8 cellular contexts compared by ENCODE assay signal in the genomic region with DNA sequence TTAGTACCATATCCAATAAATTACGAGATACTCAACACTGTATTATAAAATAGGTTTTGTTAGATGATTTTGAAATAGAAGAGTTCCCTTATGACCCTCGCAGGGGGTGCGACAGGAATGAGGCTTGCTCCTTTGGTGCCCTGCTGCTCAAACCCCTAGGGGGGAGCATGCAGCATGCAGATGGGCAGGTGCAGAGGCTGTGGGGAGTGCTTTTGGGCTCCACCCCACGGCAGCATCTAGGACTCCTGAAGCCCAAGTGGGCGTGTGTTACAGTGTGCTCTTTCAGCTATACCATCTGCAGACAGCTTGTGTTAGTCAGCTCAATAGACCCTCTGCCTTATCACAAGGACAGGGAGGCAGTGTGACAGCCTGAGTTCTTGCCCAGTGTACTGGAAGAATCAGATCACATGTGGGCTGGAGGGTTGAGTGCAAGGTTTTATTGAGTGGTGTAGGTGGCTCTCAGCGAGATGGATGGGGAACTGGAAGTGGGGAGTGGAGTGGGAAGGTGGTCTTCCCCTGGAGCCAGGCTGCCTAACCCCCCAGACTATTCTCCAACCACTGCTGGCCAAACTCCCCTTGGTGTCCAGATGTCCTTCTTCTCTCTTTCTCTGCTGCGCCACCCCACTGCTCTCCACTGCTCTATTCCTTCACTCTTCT. TPM values are rescaled to one million over a fixed set of nuclear protein-coding genes. Genes with fewer than 3 reads are reported as not detected.
A peak's percentile ranks its signal among the peaks of the same experiment; 100 is the strongest.
DNase-seq lines count a peak whose midpoint lies in the region; ATAC-seq and TF ChIP-seq lines count a peak whose summit lies in the region.

No MANE protein-coding gene starts in this region.

- H3K4me3 ChIP-seq in OCI-LY3 (ENCODE audit: low read length): peak overlapping the region; percentile 46
- H3K4me3 ChIP-seq in hepatocyte: no peak overlapping the region
- no peak overlapping the region for H3K4me3 ChIP-seq in GM23248

- H3F3A ChIP-seq in GM23248 (ENCODE audit: insufficient read depth): peaks cover 8% of the 10 kb centered on the region; the same call in 1 of the 2 replicates

- peaks cover 4% of the 10 kb centered on the region for H3K27me3 Mint-ChIP-seq in memory B cell

- no peaks in the 10 kb centered on the region for H3K9me3 Mint-ChIP-seq in memory B cell

- H3K9ac ChIP-seq in OCI-LY3 (ENCODE audit: low read length) (0 out of 2 replicates have a peak overlapping the region, but pooled peaks have one; percentile 16), GM23248 (no peak overlapping the region)

- H3K27ac ChIP-seq in OCI-LY3 (ENCODE audit: low read length) (peak overlapping the region; percentile 50), hepatocyte (no peak overlapping the region), GM23248 (no peak overlapping the region)

- no peaks in the 10 kb centered on the region for H3K36me3 Mint-ChIP-seq in memory B cell

- H3K4me2 ChIP-seq in OCI-LY3 (ENCODE audit: low read length) (peak overlapping the region; percentile 81), hepatocyte (no peak overlapping the region), GM23248 (ENCODE audit: unreplicated experiment) (no peak overlapping the region)

- H3K27me3 ChIP-seq in OCI-LY3 (ENCODE audit: low read depth, low read length) (no peaks in the 10 kb centered on the region), hepatocyte (no peaks in the 10 kb centered on the region), GM23248 (replicated peaks; ENCODE audit: insufficient read depth) (no peaks in the 10 kb centered on the region)

- peak; percentile 52 for TF ChIP-seq CTCF in GM12872 (IDR thresholded peaks at IDR 0.05; ENCODE audit: insufficient read depth, low read depth, low read length)
- peak; percentile 76 for TF ChIP-seq CTCF in OCI-LY3 (IDR thresholded peaks at IDR 0.05; ENCODE audit: low read depth, low read length)
- TF ChIP-seq CTCF in hepatocyte (IDR thresholded peaks at IDR 0.05; ENCODE audit: poor library complexity): no peak

- 72% methylated on average over 7 of the region's 7 CpGs for WGBS in hepatocyte (ENCODE audit: low lambda C conversion rate, missing lambda C conversion rate)
- 50 to 61% methylated on average over 7 of the region's 7 CpGs for WGBS in GM23248 (ENCODE audit: low coverage in 1 of 2, low lambda C conversion rate in 2 of 2, missing lambda C conversion rate in 2 of 2), 2 experiments

- H2AFZ ChIP-seq in OCI-LY3 (ENCODE audit: low read depth, low read length) (peak overlapping the region; percentile 73; the same call in 1 of the 2 replicates), hepatocyte (no peak overlapping the region), GM23248 (no peak overlapping the region)

- H4K20me1 ChIP-seq in OCI-LY3 (ENCODE audit: insufficient read depth, low read length) (no peaks in the 10 kb centered on the region), hepatocyte (ENCODE audit: insufficient read depth, poor library complexity, severe bottlenecking) (no peaks in the 10 kb centered on the region), GM23248 (ENCODE audit: insufficient read depth) (no peaks in the 10 kb centered on the region)

- peak overlapping the region; percentile 28 for H3K27ac Mint-ChIP-seq in memory B cell

- in situ Hi-C loops in GM23248 (cut with MboI): no loop called here

- H3K9me2 ChIP-seq in hepatocyte (replicated peaks; ENCODE audit: insufficient read depth) (no peaks in the 10 kb centered on the region), GM23248 (ENCODE audit: insufficient read depth) (no peaks in the 10 kb centered on the region)

- H3K9me3 ChIP-seq in OCI-LY3 (ENCODE audit: insufficient read depth, low read length) (no peaks in the 10 kb centered on the region), hepatocyte (ENCODE audit: low read depth) (no peaks in the 10 kb centered on the region), GM23248 (ENCODE audit: low read depth) (no peaks in the 10 kb centered on the region)

- ATAC-seq in GM19468 (IDR thresholded peaks at IDR 0.05; ENCODE audit: extremely low read depth, unreplicated experiment) (peak; percentile 54), memory B cell (ENCODE audit: low read depth) (peak; percentile 48), HG02571 (IDR thresholded peaks at IDR 0.05; ENCODE audit: unreplicated experiment) (no peak)

- DNase-seq in memory B cell (ENCODE audit: low spot score in 2 of 2) (no peak), hepatocyte (ENCODE audit: low spot score) (no peak), amniotic stem cell (lab: John Stamatoyannopoulos, UW) (no peak), GM23248 (no peak)

- H3K4me1 ChIP-seq in OCI-LY3 (ENCODE audit: low read length) (peaks cover 25% of the 10 kb centered on the region), hepatocyte (ENCODE audit: insufficient read depth) (no peaks in the 10 kb centered on the region), GM23248 (ENCODE audit: insufficient read depth) (peaks cover 14% of the 10 kb centered on the region)

- peaks cover 3% of the 10 kb centered on the region for H3K4me1 Mint-ChIP-seq in memory B cell

- H3K79me2 ChIP-seq in OCI-LY3 (ENCODE audit: low read length): no peaks in the 10 kb centered on the region
- H3K79me2 ChIP-seq in hepatocyte: no peaks in the 10 kb centered on the region
- H3K79me2 ChIP-seq in GM23248 (ENCODE audit: insufficient read depth): no peaks in the 10 kb centered on the region

- H3K36me3 ChIP-seq in OCI-LY3 (replicated peaks; ENCODE audit: low read depth, low read length) (no peaks in the 10 kb centered on the region), hepatocyte (replicated peaks; ENCODE audit: insufficient read depth, low read depth) (no peaks in the 10 kb centered on the region), GM23248 (ENCODE audit: low read depth) (no peaks in the 10 kb centered on the region)

- no peak overlapping the region for H3K4me3 Mint-ChIP-seq in memory B cell

RNA-seq across cellular contexts. Expression of a gene that starts 3.1 kb away (rescaled TPM):
- total RNA-seq in hepatocyte: 1.8 and 2.4 TPM in 2 replicates
- polyA plus RNA-seq in hepatocyte: 0.13 and 0.30 TPM in 2 replicates
- not detected in 2 replicates for total RNA-seq in GM23248 (2014; rRNA removed; shearing (Covaris generic))
- polyA plus RNA-seq in GM23248 (2016; fragmentation: Nextera tagmentation; extraction: Ambion mirVana): not detected in 2 replicates

RNA-seq across cellular contexts. Expression of a gene that starts 54.0 kb away (rescaled TPM):
- 0.80 and 1.4 TPM in 2 replicates for total RNA-seq in hepatocyte
- polyA plus RNA-seq in hepatocyte (0.08 and 0.51 TPM in 2 replicates), GM23248 (2016; fragmentation: Nextera tagmentation; extraction: Ambion mirVana) (not detected in 2 replicates)
- 0.11 and 0.13 TPM in 2 replicates for total RNA-seq in GM23248 (2014; rRNA removed; shearing (Covaris generic))
